8 cellular contexts compared by ENCODE assay signal in the genomic region with DNA sequence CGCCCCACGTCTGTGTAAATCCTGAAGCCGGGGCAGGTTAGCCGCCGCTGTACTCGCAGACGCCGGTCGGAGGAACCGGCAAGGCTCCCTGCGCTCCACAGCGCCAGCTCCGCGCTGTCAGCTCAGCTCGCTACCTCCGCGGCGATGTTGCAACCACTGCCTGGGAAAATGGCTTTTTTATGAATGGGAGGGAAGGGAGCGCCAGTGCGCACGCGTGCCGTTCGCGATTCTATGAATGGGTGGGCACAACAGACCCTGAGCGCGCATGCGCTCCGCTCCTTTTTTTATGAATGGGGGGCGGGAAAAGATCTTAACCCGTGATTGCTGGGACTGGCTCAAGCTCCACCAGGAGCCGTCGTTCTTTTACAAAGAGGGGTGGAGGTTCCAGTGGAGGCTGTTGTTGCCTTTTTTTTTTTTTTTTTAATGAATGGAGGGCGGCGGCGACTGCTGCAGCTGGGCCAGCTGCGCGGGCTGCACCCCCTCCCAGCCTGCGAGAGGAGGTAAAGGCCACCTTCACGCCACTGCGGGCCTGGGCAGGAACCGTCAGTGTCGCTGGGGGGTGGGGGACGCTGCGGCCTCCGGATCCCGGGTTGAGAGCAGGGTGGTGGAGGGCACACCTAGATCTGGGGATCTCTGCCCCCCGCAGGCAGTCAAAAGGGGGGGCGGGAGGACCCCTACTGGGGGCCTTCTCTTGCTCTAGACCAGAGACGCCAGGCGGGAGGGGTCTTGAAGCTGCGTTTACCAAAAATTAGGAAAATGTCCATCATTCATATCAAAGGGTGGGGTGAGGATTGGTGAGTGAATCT. TPM values are rescaled to one million over a fixed set of nuclear protein-coding genes. Genes with fewer than 3 reads are reported as not detected.
DNase-seq lines count a peak whose midpoint lies in the region; ATAC-seq, FAIRE-seq and TF ChIP-seq lines count a peak whose summit lies in the region.

A gene with protein sequence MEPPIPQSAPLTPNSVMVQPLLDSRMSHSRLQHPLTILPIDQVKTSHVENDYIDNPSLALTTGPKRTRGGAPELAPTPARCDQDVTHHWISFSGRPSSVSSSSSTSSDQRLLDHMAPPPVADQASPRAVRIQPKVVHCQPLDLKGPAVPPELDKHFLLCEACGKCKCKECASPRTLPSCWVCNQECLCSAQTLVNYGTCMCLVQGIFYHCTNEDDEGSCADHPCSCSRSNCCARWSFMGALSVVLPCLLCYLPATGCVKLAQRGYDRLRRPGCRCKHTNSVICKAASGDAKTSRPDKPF (minus strand): TSS at position 151 of the 806 bp plus-strand sequence. CDS start 9,913 bp downstream, outside the sequence.

- peak within 1 kb of the TSS; percentile 97 for H3K4me2 ChIP-seq in astrocyte (ENCODE audit: low read length)

- H3K27me3 Mint-ChIP-seq in astrocyte (ENCODE audit: low read depth, unreplicated experiment), result no peaks in the 10 kb centered on the region

- H3K36me3 Mint-ChIP-seq in astrocyte (ENCODE audit: low read depth, unreplicated experiment), result no peaks in the 10 kb centered on the region

- peaks cover 47% of the 10 kb centered on the region for H3K4me1 Mint-ChIP-seq in astrocyte (ENCODE audit: low read depth, unreplicated experiment)

- H3K9me3 ChIP-seq in astrocyte (ENCODE audit: insufficient read depth, low read depth, low read length) (no peaks in the 10 kb centered on the region), uterus (no peaks in the 10 kb centered on the region)

- H3K79me2 ChIP-seq in astrocyte (ENCODE audit: insufficient read depth, low read length), result peaks cover 71% of the 10 kb centered on the region

- H3K27me3 ChIP-seq in astrocyte (ENCODE audit: insufficient read depth, low read length) (no peaks in the 10 kb centered on the region), uterus (no peaks in the 10 kb centered on the region)

- H3K27ac ChIP-seq in astrocyte (ENCODE audit: low read depth, low read length) (peak within 1 kb of the TSS; percentile 90), uterus (peak within 1 kb of the TSS; percentile 75 to 81)

- H3K4me3 ChIP-seq in astrocyte (ENCODE audit: insufficient read depth, low read depth, low read length) (peak within 1 kb of the TSS; percentile 91), uterus (peak within 1 kb of the TSS; percentile 46 to 47)

- peak within 1 kb of the TSS; percentile 96 for H3K4me3 Mint-ChIP-seq in astrocyte (ENCODE audit: unreplicated experiment)

- H3K27ac Mint-ChIP-seq in astrocyte (ENCODE audit: unreplicated experiment), result peak within 1 kb of the TSS; percentile 91

- TF ChIP-seq POLR2A in uterus (IDR thresholded peaks at IDR 0.05), result peak; percentile 69 to 85

- DNase-seq in NCI-H1694 treated with DMSO at 0.1 percent for 48 hours (lab: John Stamatoyannopoulos, UW) (peak; percentile 93), T-helper 22 cell (ENCODE audit: low read depth) (peak; percentile 40), astrocyte (ENCODE audit: low read depth) (peak; percentile 90), hepatic stellate cell (ENCODE audit: low spot score) (peak; percentile 92), putamen (ENCODE audit: low spot score) (peak; percentile 88), uterus (peak; percentile 92 to 94)

- intact Hi-C loops in uterus (cut with DNase I; ENCODE audit: low total_unique reads), result no loop called here

- H3K36me3 ChIP-seq in astrocyte (ENCODE audit: insufficient read depth, low read length) (no peaks in the 10 kb centered on the region), uterus (no peaks in the 10 kb centered on the region)

- peaks cover 45% of the 10 kb centered on the region for H4K20me1 ChIP-seq in astrocyte (ENCODE audit: insufficient read depth, low read length)

- peak within 1 kb of the TSS; percentile 90 for H3K9ac ChIP-seq in astrocyte (ENCODE audit: low read length)

- no peaks in the 10 kb centered on the region for H3K9me3 Mint-ChIP-seq in astrocyte (ENCODE audit: unreplicated experiment)

- peaks cover 55% of the 10 kb centered on the region for H3K4me1 ChIP-seq in astrocyte (ENCODE audit: insufficient read depth, low read length)
- peaks cover 0 to 5% of the 10 kb centered on the region in 2 donors for H3K4me1 ChIP-seq in uterus

- ATAC-seq in GM18498 (IDR thresholded peaks at IDR 0.05; ENCODE audit: unreplicated experiment) (peak; percentile 79), HG02885 (IDR thresholded peaks at IDR 0.05; ENCODE audit: poor library complexity, unreplicated experiment) (peak; percentile 80)

- H2AFZ ChIP-seq in astrocyte (ENCODE audit: low read depth, low read length), result peak within 1 kb of the TSS; percentile 71

- no peak for FAIRE-seq in astrocyte (lab: Jason Lieb, UNC)

- TF ChIP-seq CTCF in astrocyte (IDR thresholded peaks at IDR 0.05; ENCODE audit: insufficient read depth, low read depth, low read length) (no peak), uterus (IDR thresholded peaks at IDR 0.05) (peak in 2 of 4 experiments; percentile 9 to 22)

RNA-seq across cellular contexts. Expression of the gene that starts here (rescaled TPM):
- total RNA-seq in astrocyte (19.4 and 23.4 TPM in 2 replicates), uterus (10 to 100 TPM in 3 of 4 donors, 1 to 10 TPM in 1; 3.1 to 14.3 (median 12.1) TPM)

Comparison
In these comparisons a context has a peak if more than half of its experiments do, and no peak if none do; other contexts are left out.
1. Peak in every context shown above with its lines: DNase-seq, ATAC-seq, H3K4me3 ChIP-seq and H3K27ac ChIP-seq.
2. DNase-seq: peak in every context shown above with its lines; median percentile 93 in NCI-H1694 treated with DMSO at 0.1 percent for 48 hours; 93 in uterus; 92 in hepatic stellate cell; 90 in astrocyte; 88 in putamen; 40 in T-helper 22 cell.